In genomic region chr10:73816917-73817729, GRCh38 we compare ENCODE assay signal across 10 cellular contexts. TPM values are rescaled to one million over a fixed set of nuclear protein-coding genes. Genes with fewer than 3 reads are reported as not detected.
DNase-seq lines count a peak whose midpoint lies in the region; ATAC-seq and TF ChIP-seq lines count a peak whose summit lies in the region.
"Had no signal": no experiment of that assay in that cellular context is flagged by ENCODE, and none has a peak within 500 bp of the region (broad histone marks: within the 10 kb centered on the region; RNA-seq: fewer than 3 reads in every experiment).

No MANE protein-coding gene starts in this region.

- DNase-seq in NCI-H226, result peak; percentile 88
- no peak for DNase-seq in esophagus muscularis mucosa (ENCODE audit: extremely low spot score)
- DNase-seq in omental fat pad (ENCODE audit: low spot score), result no peak
- no peak for DNase-seq in testis
- no peak for DNase-seq in HPDE6-E6E7 (ENCODE audit: extremely low spot score)
- no peak for DNase-seq in NCI-H446 treated with DMSO at 0.1 percent for 48 hours (lab: John Stamatoyannopoulos, UW)
- DNase-seq: activated CD8-positive, alpha-beta memory T cell treated with anti-CD3 and anti-CD28 coated beads, Interleukin-2, amount 50 U/mL, for 4 hours had no signal

- intact Hi-C loops in esophagus muscularis mucosa (cut with DNase I) (no loop called here), testis (cut with DNase I; ENCODE audit: low total_unique reads) (no loop called here)

- H3K4me1 ChIP-seq in esophagus muscularis mucosa (peaks cover 9 to 43% (median 37%) of the 10 kb centered on the region in 4 donors), testis (no peaks in the 10 kb centered on the region)

- H3K36me3 ChIP-seq in esophagus muscularis mucosa (peaks cover 34 to 87% (median 59%) of the 10 kb centered on the region in 4 donors), testis (ENCODE audit: low read depth, missing control alignments) (no peaks in the 10 kb centered on the region)

- ATAC-seq in omental fat pad (ENCODE audit: low FRiP score), result peak; percentile 24
- no peak for ATAC-seq in HG03520 (IDR thresholded peaks at IDR 0.05; ENCODE audit: unreplicated experiment)

- H3K4me3 ChIP-seq in esophagus muscularis mucosa (no peak overlapping the region), testis (no peak overlapping the region)
- H3K4me3 ChIP-seq: BLaER1 had no signal

- TF ChIP-seq CTCF in C4-2B (conservative IDR thresholded peaks at IDR 0.05) (no peak), esophagus muscularis mucosa (IDR thresholded peaks at IDR 0.05) (no peak), omental fat pad (IDR thresholded peaks at IDR 0.05) (no peak), testis (IDR thresholded peaks at IDR 0.05) (no peak)

- 83% methylated on average over 10 of the region's 10 CpGs for WGBS in esophagus muscularis mucosa
- 83 to 84% methylated on average over 10 of the region's 10 CpGs for WGBS in testis, 2 donors

- no peaks in the 10 kb centered on the region for H3K27me3 ChIP-seq in esophagus muscularis mucosa
- no peaks in the 10 kb centered on the region for H3K27me3 ChIP-seq in testis
- H3K27me3 ChIP-seq: BLaER1 had no signal

- H3K27ac ChIP-seq in C4-2B (peak overlapping the region; percentile 80), esophagus muscularis mucosa (replicated peaks in 1 of 4) (peak overlapping the region; percentile 35 to 78 (median 58)), testis (peak overlapping the region in 1 of 2 donors; percentile 35)
- H3K27ac ChIP-seq: BLaER1 had no signal

- no peak for TF ChIP-seq POLR2A in esophagus muscularis mucosa (IDR thresholded peaks at IDR 0.05; ENCODE audit: low read depth)
- TF ChIP-seq POLR2A in testis (IDR thresholded peaks at IDR 0.05), result no peak

- H3K9me3 ChIP-seq in esophagus muscularis mucosa (no peaks in the 10 kb centered on the region), testis (no peaks in the 10 kb centered on the region)
- H3K9me3 ChIP-seq: BLaER1 had no signal

- TF ChIP-seq EP300 in esophagus muscularis mucosa (IDR thresholded peaks at IDR 0.05), result no peak

RNA-seq across cellular contexts. Expression of gene NDST2, which starts 5.7 kb away (rescaled TPM):
- total RNA-seq in esophagus muscularis mucosa (10 to 100 TPM; 26.8 to 38.3 (median 31.1) TPM), omental fat pad (10 to 100 TPM; 21.4 to 66.2 (median 35.7) TPM), testis (10 to 100 TPM; 46.7 to 60.9 TPM)
- 37.2 TPM for polyA plus RNA-seq in testis (ENCODE audit: insufficient read depth, low read depth, low replicate concordance)

RNA-seq across cellular contexts. Expression of gene ZSWIM8, which starts 31.7 kb away (rescaled TPM):
- 100 to 1,000 TPM in 3 of 4 donors, 10 to 100 TPM in 1; 66.4 to 123 (median 107) TPM for total RNA-seq in esophagus muscularis mucosa
- total RNA-seq in omental fat pad, result 100 to 1,000 TPM in 1 of 4 donors, 10 to 100 TPM in 3; 63.2 to 128 (median 79.3) TPM
- total RNA-seq in testis, result 100 to 1,000 TPM; 192 to 289 TPM
- polyA plus RNA-seq in testis (ENCODE audit: insufficient read depth, low read depth, low replicate concordance), result 204 TPM

RNA-seq across cellular contexts. Expression of gene CHCHD1, which starts 35.3 kb away (rescaled TPM):
- total RNA-seq in esophagus muscularis mucosa, result 10 to 100 TPM; 14.9 to 32.0 (median 25.6) TPM
- total RNA-seq in omental fat pad, result 10 to 100 TPM; 20.5 to 29.1 (median 25.0) TPM
- 10 to 100 TPM; 27.9 to 31.3 TPM for total RNA-seq in testis
- 37.4 TPM for polyA plus RNA-seq in testis (ENCODE audit: insufficient read depth, low read depth, low replicate concordance)

RNA-seq across cellular contexts. Expression of gene CAMK2G, which starts 57.2 kb away (rescaled TPM):
- total RNA-seq in esophagus muscularis mucosa, result 100 to 1,000 TPM in 3 of 4 donors, 10 to 100 TPM in 1; 96.4 to 201 (median 159) TPM
- total RNA-seq in omental fat pad, result 10 to 100 TPM; 10.6 to 35.8 (median 15.6) TPM
- total RNA-seq in testis, result 10 to 100 TPM; 25.4 to 29.7 TPM
- polyA plus RNA-seq in testis (ENCODE audit: insufficient read depth, low read depth, low replicate concordance), result 16.5 TPM
